1 cellular context compared by ENCODE assay signal in the genomic region with DNA sequence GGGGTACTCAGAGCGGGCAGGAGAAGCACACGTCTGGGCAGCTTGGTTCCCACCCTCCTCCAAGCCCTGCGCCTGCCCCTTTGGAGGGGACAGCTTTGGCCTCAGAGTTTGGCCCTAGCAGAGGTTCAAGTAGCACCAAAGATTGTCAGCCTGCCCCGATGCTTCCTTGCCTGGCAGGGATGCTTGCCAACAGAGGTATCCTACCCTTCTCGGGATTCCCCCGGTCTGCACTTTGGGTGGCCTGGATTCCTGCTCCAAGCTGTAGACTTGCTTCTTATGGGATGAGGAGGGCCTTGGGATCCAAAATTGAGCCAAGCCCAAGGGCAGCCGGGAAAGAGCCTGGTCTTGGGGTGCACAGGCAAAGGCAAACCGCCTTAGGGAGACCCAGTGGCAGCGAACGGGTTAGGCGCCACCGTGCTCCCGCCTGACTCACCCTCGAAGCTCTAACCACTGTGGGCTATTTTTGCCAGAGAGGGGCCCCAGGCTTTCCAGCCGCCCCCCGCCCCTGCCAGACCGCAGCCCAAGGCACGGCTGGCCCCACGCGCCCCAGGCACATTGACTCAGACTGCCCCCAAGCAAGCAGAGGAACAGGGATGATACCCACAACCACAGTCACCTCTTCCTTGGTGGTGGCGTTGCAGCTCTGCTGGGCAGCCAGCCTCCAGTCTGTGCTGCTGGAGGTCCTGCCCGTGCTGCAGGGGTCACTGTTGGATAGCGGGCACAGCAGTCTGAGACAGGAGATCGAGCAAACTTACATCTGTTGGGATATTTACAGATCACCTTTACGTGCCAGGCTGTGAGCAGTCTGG.
TF ChIP-seq lines count a peak whose summit lies in the region.

No MANE protein-coding gene starts in this region.

TF ChIP-seq in SK-N-SH, 30 proteins besides CTCF, POLR2A, EP300 and RAD21:
- TF ChIP-seq REST (IDR thresholded peaks at IDR 0.05; ENCODE audit: low read depth, low read length) (no peak), FOXJ3 (CRISPR knock-in tag; IDR thresholded peaks at IDR 0.05) (no peak), TEAD4 (IDR thresholded peaks at IDR 0.05; ENCODE audit: borderline replicate concordance, insufficient read depth) (no peak), USF2 (IDR thresholded peaks at IDR 0.05; ENCODE audit: borderline replicate concordance, low read depth, low read length) (no peak), RCOR1 (IDR thresholded peaks at IDR 0.05; ENCODE audit: low read length) (no peak), JUND (IDR thresholded peaks at IDR 0.05) (no peak), EZH2phosphoT487 (IDR thresholded peaks at IDR 0.05; ENCODE audit: borderline replicate concordance, low read depth) (no peak), TCF12 (IDR thresholded peaks at IDR 0.05) (no peak), RFX5 (IDR thresholded peaks at IDR 0.05; ENCODE audit: low read length) (no peak)
